ENCODE assay signal across 2 cellular contexts in genomic region chr4:60868232-60868960, GRCh38.
TF ChIP-seq lines count a peak whose summit lies in the region.

No MANE protein-coding gene starts in this region.

TF ChIP-seq in IMR-90, 13 proteins besides CTCF, POLR2A, EP300 and RAD21:
- TF ChIP-seq MAFK (IDR thresholded peaks at IDR 0.05; ENCODE audit: low read depth, low read length) (peak; percentile 74), MAZ (IDR thresholded peaks at IDR 0.05; ENCODE audit: borderline replicate concordance, low read depth, low read length) (no peak)
TF ChIP-seq in IMR-90: peak in this region for 1.

TF ChIP-seq in K562, 482 proteins besides CTCF, POLR2A, EP300 and RAD21:
- no peak for TF ChIP-seq NR4A1 (CRISPR knock-in tag; IDR thresholded peaks at IDR 0.05)
- TF ChIP-seq NR4A1 (tag; IDR thresholded peaks at IDR 0.05), result no peak
- TF ChIP-seq HMG20A (CRISPR knock-in tag; conservative IDR thresholded peaks at IDR 0.05), result no peak
- TF ChIP-seq, protein P1, sequence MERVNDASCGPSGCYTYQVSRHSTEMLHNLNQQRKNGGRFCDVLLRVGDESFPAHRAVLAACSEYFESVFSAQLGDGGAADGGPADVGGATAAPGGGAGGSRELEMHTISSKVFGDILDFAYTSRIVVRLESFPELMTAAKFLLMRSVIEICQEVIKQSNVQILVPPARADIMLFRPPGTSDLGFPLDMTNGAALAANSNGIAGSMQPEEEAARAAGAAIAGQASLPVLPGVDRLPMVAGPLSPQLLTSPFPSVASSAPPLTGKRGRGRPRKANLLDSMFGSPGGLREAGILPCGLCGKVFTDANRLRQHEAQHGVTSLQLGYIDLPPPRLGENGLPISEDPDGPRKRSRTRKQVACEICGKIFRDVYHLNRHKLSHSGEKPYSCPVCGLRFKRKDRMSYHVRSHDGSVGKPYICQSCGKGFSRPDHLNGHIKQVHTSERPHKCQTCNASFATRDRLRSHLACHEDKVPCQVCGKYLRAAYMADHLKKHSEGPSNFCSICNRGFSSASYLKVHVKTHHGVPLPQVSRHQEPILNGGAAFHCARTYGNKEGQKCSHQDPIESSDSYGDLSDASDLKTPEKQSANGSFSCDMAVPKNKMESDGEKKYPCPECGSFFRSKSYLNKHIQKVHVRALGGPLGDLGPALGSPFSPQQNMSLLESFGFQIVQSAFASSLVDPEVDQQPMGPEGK (CRISPR knock-in tag; IDR thresholded peaks at IDR 0.05; ENCODE audit: borderline replicate concordance), result no peak
- TF ChIP-seq ZNF316 (IDR thresholded peaks at IDR 0.05), result peak; percentile 53
- TF ChIP-seq ZBTB40 (IDR thresholded peaks at IDR 0.05), result no peak
- no peak for TF ChIP-seq ZBTB40 (CRISPR knock-in tag; IDR thresholded peaks at IDR 0.05)
- TF ChIP-seq ZC3H8 (IDR thresholded peaks at IDR 0.05), result no peak
- TF ChIP-seq SOX6 (IDR thresholded peaks at IDR 0.05), result no peak
